16 cellular contexts compared by ENCODE assay signal in the genomic region with DNA sequence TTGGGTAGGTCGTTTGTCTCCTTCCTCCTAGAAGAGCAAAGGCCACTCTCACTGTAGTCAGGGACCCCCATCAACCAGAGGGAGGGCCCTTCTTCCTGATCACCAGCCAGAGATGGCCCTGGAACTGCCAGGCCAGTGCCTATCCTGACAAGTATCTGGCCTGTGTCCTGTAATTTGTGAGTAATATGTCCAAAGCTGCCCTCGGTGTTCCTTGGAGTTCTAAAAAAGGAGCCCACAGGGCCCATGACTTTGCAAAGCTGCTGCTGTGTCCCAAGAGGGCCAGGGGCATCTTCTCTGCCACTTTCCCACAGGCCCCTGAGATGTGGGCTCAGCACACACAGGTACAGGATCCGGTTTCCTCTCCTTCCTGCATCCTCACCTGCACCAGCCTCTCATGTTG.
"Had no signal": no experiment of that assay in that cellular context is flagged by ENCODE, and none has a peak within 500 bp of the region (broad histone marks: within the 10 kb centered on the region; RNA-seq: fewer than 3 reads in every experiment).

No MANE protein-coding gene starts in this region.

- H3K27ac Mint-ChIP-seq: endodermal cell; naive thymus-derived CD4-positive, alpha-beta T cell; nephron progenitor cell had no signal

- ATAC-seq: heart left ventricle; left colon; left ventricle myocardium superior; naive thymus-derived CD4-positive, alpha-beta T cell; sciatic nerve had no signal

- H3K4me3 Mint-ChIP-seq: endodermal cell; naive thymus-derived CD4-positive, alpha-beta T cell; nephron progenitor cell had no signal

- DNase-seq: effector CD4-positive, alpha-beta T cell; endodermal cell; foreskin melanocyte; heart left ventricle; hippocampal formation; left colon; left ventricle myocardium superior; mesendoderm; naive thymus-derived CD4-positive, alpha-beta T cell; nephron progenitor cell; stimulated activated CD4-positive, alpha-beta T cell treated with anti-CD3 and anti-CD28 coated beads, Interleukin-2, amount 100 ng/mL, for 24 hours; stimulated activated naive CD4-positive, alpha-beta T cell; stomach; substantia nigra; transverse colon had no signal

- H3K9me3 Mint-ChIP-seq: endodermal cell, nephron progenitor cell had no signal

- H3K4me1 Mint-ChIP-seq: endodermal cell had no signal
